ENCODE assay signal across 23 cellular contexts in genomic region chr19:51258761-51259160, GRCh38. TPM values are rescaled to one million over a fixed set of nuclear protein-coding genes. Genes with fewer than 3 reads are reported as not detected.
"Had no signal": no experiment of that assay in that cellular context is flagged by ENCODE, and none has a peak within 500 bp of the region (broad histone marks: within the 10 kb centered on the region; RNA-seq: fewer than 3 reads in every experiment).

No MANE protein-coding gene starts in this region.

- H3K36me3 ChIP-seq: breast epithelium, colonic mucosa, esophagus squamous epithelium, gastrocnemius medialis, right lobe of liver, tibial artery had no signal

- H3K36me3 Mint-ChIP-seq: activated naive CD4-positive, alpha-beta T cell treated with anti-CD3 and anti-CD28 coated beads, Interleukin-2, amount 50 U/mL, for 72 hours; memory B cell; naive B cell had no signal

- H3K27ac ChIP-seq: breast epithelium, colonic mucosa, esophagus squamous epithelium, gastrocnemius medialis, right lobe of liver, skin epidermis, tibial artery had no signal

- H3K27ac Mint-ChIP-seq: activated B cell treated with CpG ODN at 0.5 μM for 24 hours; activated CD4-positive, alpha-beta T cell treated with anti-CD3 and anti-CD28 coated beads for 36 hours; activated naive CD4-positive, alpha-beta T cell treated with anti-CD3 and anti-CD28 coated beads, Interleukin-2, amount 50 U/mL, for 72 hours; memory B cell; stimulated activated naive CD8-positive, alpha-beta T cell treated with anti-CD3 and anti-CD28 coated beads, Interleukin-15, Interleukin-2, amounts not matched to agents 100 ng/mL and 50 ng/mL, for 24 hours had no signal

- H3K9me3 ChIP-seq: breast epithelium, colonic mucosa, esophagus squamous epithelium, gastrocnemius medialis, right lobe of liver, tibial artery had no signal

- H3K27me3 ChIP-seq: colonic mucosa, gastrocnemius medialis, right lobe of liver, tibial artery had no signal

- H3K4me1 ChIP-seq: breast epithelium, colonic mucosa, esophagus squamous epithelium, gastrocnemius medialis, right lobe of liver, tibial artery had no signal

- H3K9me3 Mint-ChIP-seq: activated B cell treated with CpG ODN at 0.5 μM for 24 hours; activated naive CD4-positive, alpha-beta T cell treated with anti-CD3 and anti-CD28 coated beads, Interleukin-2, amount 50 U/mL, for 72 hours; central memory CD8-positive, alpha-beta T cell; memory B cell; stimulated activated naive CD8-positive, alpha-beta T cell treated with anti-CD3 and anti-CD28 coated beads, Interleukin-15, Interleukin-2, amounts not matched to agents 100 ng/mL and 50 ng/mL, for 24 hours had no signal

- H3K4me3 Mint-ChIP-seq: activated B cell treated with CpG ODN at 0.5 μM for 24 hours; activated CD4-positive, alpha-beta T cell treated with anti-CD3 and anti-CD28 coated beads for 36 hours; central memory CD8-positive, alpha-beta T cell; memory B cell; naive B cell; stimulated activated naive CD8-positive, alpha-beta T cell treated with anti-CD3 and anti-CD28 coated beads, Interleukin-15, Interleukin-2, amounts not matched to agents 100 ng/mL and 50 ng/mL, for 24 hours had no signal

- DNase-seq: activated B cell treated with CpG ODN at 0.5 μM for 24 hours; activated CD4-positive, alpha-beta T cell treated with anti-CD3 and anti-CD28 coated beads, Interleukin-2, amount 50 U/mL, for 4 hours; activated gamma-delta T cell; esophagus squamous epithelium; gastrocnemius medialis; naive B cell; occipital lobe; right lobe of liver had no signal

- H3K4me3 ChIP-seq: breast epithelium, colonic mucosa, esophagus squamous epithelium, gastrocnemius medialis, right lobe of liver, skin epidermis, tibial artery had no signal

- ATAC-seq: activated CD4-positive, alpha-beta T cell treated with anti-CD3 and anti-CD28 coated beads for 36 hours; activated naive CD4-positive, alpha-beta T cell treated with anti-CD3 and anti-CD28 coated beads, Interleukin-2, amount 50 U/mL, for 72 hours; gastrocnemius medialis; left colon had no signal

RNA-seq across cellular contexts. Expression of gene SIGLECL1, which starts 7.9 kb away (rescaled TPM):
- total RNA-seq: activated B cell treated with CpG ODN at 0.5 μM for 24 hours; activated CD4-positive, alpha-beta T cell treated with anti-CD3 and anti-CD28 coated beads for 36 hours; activated naive CD4-positive, alpha-beta T cell treated with anti-CD3 and anti-CD28 coated beads, Interleukin-2, amount 50 U/mL, for 72 hours; breast epithelium; colonic mucosa; esophagus squamous epithelium; gastrocnemius medialis; left colon; lower leg skin; mononuclear cell; occipital lobe; right lobe of liver; ureter had no signal
- polyA plus RNA-seq: keratinocyte, neural cell had no signal

RNA-seq across cellular contexts. Expression of gene CD33, which starts 33.9 kb away (rescaled TPM):
- total RNA-seq: activated B cell treated with CpG ODN at 0.5 μM for 24 hours had no signal
- polyA plus RNA-seq: neural cell had no signal

RNA-seq across cellular contexts. Expression of gene IGLON5, which starts 52.7 kb away (rescaled TPM):
- total RNA-seq: activated B cell treated with CpG ODN at 0.5 μM for 24 hours, esophagus squamous epithelium, gastrocnemius medialis, mononuclear cell, ureter had no signal
- polyA plus RNA-seq: keratinocyte had no signal
